ENCODE assay signal across 9 cellular contexts in the genomic region with DNA sequence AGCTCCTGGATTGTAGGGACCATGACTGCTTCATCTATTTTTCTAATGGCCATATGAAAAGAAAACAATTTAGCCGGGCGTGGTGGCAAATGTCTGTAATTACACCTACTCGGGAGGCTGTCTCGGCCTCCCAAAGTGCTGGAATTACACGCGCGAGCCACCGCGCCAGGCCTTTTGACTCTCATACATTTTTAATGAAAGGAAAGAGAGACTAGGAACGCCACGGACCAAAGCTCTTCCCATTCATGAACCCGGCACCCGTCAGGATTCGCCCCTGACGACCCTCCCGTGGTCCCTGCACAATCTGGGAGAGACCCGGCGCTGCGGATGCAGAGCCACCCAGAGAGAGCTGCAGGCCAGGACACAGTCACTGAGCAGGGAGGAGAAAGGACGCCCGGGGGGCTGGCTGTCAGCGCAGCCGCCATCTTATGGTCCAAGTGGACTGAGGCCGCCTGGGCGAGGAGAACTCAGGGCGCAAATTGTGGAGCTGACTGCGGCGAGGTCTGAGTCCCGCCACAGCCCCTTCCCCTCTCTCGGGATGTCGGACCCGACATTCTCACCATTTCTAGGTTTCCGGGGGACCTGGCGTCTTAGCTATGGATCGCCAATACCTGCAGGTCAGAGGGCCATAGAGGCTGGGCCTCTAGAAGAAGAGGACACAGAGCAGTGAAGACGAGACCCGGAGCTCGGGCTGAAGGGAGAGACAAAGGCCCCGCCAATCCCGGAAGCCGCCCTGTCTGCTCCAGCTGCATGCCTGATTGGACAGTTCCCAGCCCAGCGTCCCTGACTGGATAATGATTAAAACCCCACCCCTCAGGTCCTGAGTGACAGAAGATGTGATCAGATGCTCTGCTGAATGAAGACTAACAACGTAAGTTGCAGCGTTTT. TPM values are rescaled to one million over a fixed set of nuclear protein-coding genes. Genes with fewer than 3 reads are reported as not detected.
DNase-seq lines count a peak whose midpoint lies in the region; ATAC-seq lines count a peak whose summit lies in the region.
"Had no signal": no experiment of that assay in that cellular context is flagged by ENCODE, and none has a peak within 500 bp of the region (broad histone marks: within the 10 kb centered on the region; RNA-seq: fewer than 3 reads in every experiment).

A gene (minus strand): TSS at position 705 of the 888 bp plus-strand sequence. CDS start 142 bp downstream, at position 563.

- ATAC-seq in HG02970 (IDR thresholded peaks at IDR 0.05; ENCODE audit: low FRiP score, unreplicated experiment), result peak; percentile 82

- peak within 1 kb of the TSS; percentile 87 for H3K4me3 ChIP-seq in ectodermal cell (ENCODE audit: insufficient read depth, low read depth, low read length)

- H3K4me1 ChIP-seq in ectodermal cell (ENCODE audit: control insufficient read depth, insufficient read depth, low read length), result no peaks in the 10 kb centered on the region

- peak; percentile 18 for DNase-seq in SIG-M5 treated with dmso at 0.1 percent for 504 hours (lab: John Stamatoyannopoulos, UW; ENCODE audit: unreplicated experiment)
- DNase-seq in SIG-M5 (lab: John Stamatoyannopoulos, UW), result no peak
- peak; percentile 81 for DNase-seq in NCI-H2171 treated with DMSO at 0.1 percent for 48 hours (lab: John Stamatoyannopoulos, UW)
- DNase-seq in activated CD4-positive, alpha-beta T cell treated with anti-CD3 and anti-CD28 coated beads, Interleukin-2, amount 50 U/mL, for 4 hours, result peak; percentile 73 to 80
- DNase-seq in lung microvascular endothelial cell (ENCODE audit: low read depth in 2 of 2), result peak; percentile 57 to 83
- peak; percentile 71 to 82 (median 78) for DNase-seq in stimulated activated CD4-positive, alpha-beta T cell treated with anti-CD3 and anti-CD28 coated beads, TNF-alpha, amount 100 ng/mL, for 24 hours (ENCODE audit: low read depth in 3 of 3)

- no peaks in the 10 kb centered on the region for H3K9me3 ChIP-seq in ectodermal cell (ENCODE audit: control insufficient read depth, low read length)

- no peaks in the 10 kb centered on the region for H3K27me3 ChIP-seq in ectodermal cell (ENCODE audit: control insufficient read depth, insufficient read depth, low read length, poor library complexity, severe bottlenecking)

- peaks cover 13% of the 10 kb centered on the region for H3K36me3 ChIP-seq in ectodermal cell (ENCODE audit: control insufficient read depth, insufficient read depth, low read length)

- peak within 1 kb of the TSS; percentile 96 for H3K27ac ChIP-seq in ectodermal cell (ENCODE audit: insufficient read depth, low read depth, low read length, poor library complexity, severe bottlenecking)
- H3K27ac ChIP-seq: C4-2B had no signal

- 2 to 3% methylated on average over 44 of the region's 44 CpGs for WGBS in ectodermal cell, 2 experiments

RNA-seq across cellular contexts. Expression of the gene that starts here (rescaled TPM):
- 11.5 TPM for polyA plus RNA-seq in ectodermal cell (2013, experiment 1 of 4)
- polyA plus RNA-seq in ectodermal cell (2013, experiment 2 of 4), result 8.9 TPM
- polyA plus RNA-seq in ectodermal cell (2013, experiment 3 of 4), result 7.8 TPM
- polyA plus RNA-seq in ectodermal cell (2013, experiment 4 of 4), result 9.2 TPM
- total RNA-seq in lung microvascular endothelial cell, result 0.65 and 1.8 TPM in 2 replicates
